ENCODE assay signal across 27 cellular contexts in the genomic region with DNA sequence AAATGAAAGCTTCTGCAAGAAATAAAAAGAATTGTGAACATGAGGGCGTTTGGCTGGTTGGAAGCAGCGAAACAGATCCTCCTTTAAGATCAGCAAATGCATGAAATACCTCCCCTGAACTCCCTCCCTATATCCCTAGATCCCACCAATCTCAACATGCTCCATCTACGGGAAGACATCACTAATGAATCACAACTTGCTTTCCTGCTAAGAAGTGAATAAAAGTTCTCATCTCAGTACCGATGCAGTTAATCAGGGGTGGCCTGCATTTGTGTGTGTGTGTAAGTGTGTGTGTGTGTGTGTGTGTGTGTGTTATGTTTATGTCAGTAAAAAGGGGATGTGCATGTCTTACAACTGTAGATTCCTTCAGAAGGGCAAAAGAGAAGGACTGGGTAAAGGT.
"Had no signal": no experiment of that assay in that cellular context is flagged by ENCODE, and none has a peak within 500 bp of the region (broad histone marks: within the 10 kb centered on the region; RNA-seq: fewer than 3 reads in every experiment).

No MANE protein-coding gene starts in this region.

- H3K36me3 ChIP-seq: stomach, suprapubic skin, thoracic aorta, thyroid gland, tibial artery, tibial nerve, transverse colon, upper lobe of left lung, upper lobe of right lung, uterus, vagina had no signal

- H3K4me3 ChIP-seq: stomach, suprapubic skin, testis, thoracic aorta, thyroid gland, tibial artery, tibial nerve, transverse colon, upper lobe of left lung, upper lobe of right lung, uterus, vagina had no signal

- H3K4me1 ChIP-seq: suprapubic skin, testis, thyroid gland, tibial artery, tibial nerve, transverse colon, upper lobe of left lung, upper lobe of right lung, uterus, vagina had no signal

- H3K27ac ChIP-seq: stomach, suprapubic skin, testis, thoracic aorta, thyroid gland, tibial artery, tibial nerve, transverse colon, upper lobe of left lung, upper lobe of right lung, uterus, vagina had no signal

- FAIRE-seq: urothelium cell line had no signal

- DNase-seq: stimulated activated CD4-positive, alpha-beta T cell treated with anti-CD3 and anti-CD28 coated beads, Interleukin-2, amount 100 ng/mL, for 48 hours; stimulated activated CD4-positive, alpha-beta T cell treated with anti-CD3 and anti-CD28 coated beads, Interleukin-4, amount 100 ng/mL, for 1 hour; stimulated activated CD4-positive, alpha-beta T cell treated with anti-CD3 and anti-CD28 coated beads, Interleukin-4, amount 100 ng/mL, for 24 hours; stimulated activated CD4-positive, alpha-beta T cell treated with anti-CD3 and anti-CD28 coated beads, Interleukin-4, amount 100 ng/mL, for 4 hours; stimulated activated CD8-positive, alpha-beta memory T cell treated with anti-CD3 and anti-CD28 coated beads, Interleukin-4, amount 100 ng/mL, for 48 hours; stimulated activated naive B cell treated with anti-CD40 and anti-IgM and Interleukin-4, amounts not matched to agents 10 μg/mL and 1 μg/mL and 100 μg/mL, for 72 hours; stimulated activated naive CD4-positive, alpha-beta T cell; stimulated activated naive CD4-positive, alpha-beta T cell treated with Interleukin-2 at 50 U/mL for 16 hours; stimulated activated naive CD8-positive, alpha-beta T cell treated with anti-CD3 and anti-CD28 coated beads, Interleukin-15, amount 100 ng/mL, for 72 hours; stimulated activated naive CD8-positive, alpha-beta T cell treated with anti-CD3 and anti-CD28 coated beads, Interleukin-15, Interleukin-2, amounts not matched to agents 100 U/mL and 50 U/mL, for 24 hours; stomach; substantia nigra; testis; thyroid gland; tibial artery; transverse colon; trophoblast cell; upper lobe of left lung; upper lobe of right lung; uterus had no signal

- H3K9me3 ChIP-seq: stomach, suprapubic skin, testis, thoracic aorta, thyroid gland, tibial artery, tibial nerve, transverse colon, upper lobe of left lung, upper lobe of right lung, uterus, vagina had no signal

- ATAC-seq: stimulated activated effector memory CD8-positive, alpha-beta T cell treated with anti-CD3 and anti-CD28 coated beads, Interleukin-12 subunit alpha, Interleukin-12 subunit beta, amount 100 ng/mL, for 72 hours; stimulated activated memory B cell treated with anti-CD40 and anti-IgM and Interleukin-4, amounts not matched to agents 10 μg/mL and 1 μg/mL and 100 μg/mL, for 72 hours; stimulated activated naive B cell treated with anti-CD40 and anti-IgM and Interleukin-4, amounts not matched to agents 10 μg/mL and 1 μg/mL and 100 μg/mL, for 72 hours; stimulated activated naive CD8-positive, alpha-beta T cell treated with anti-CD3 and anti-CD28 coated beads, Interleukin-15, amount 100 ng/mL, for 72 hours; stimulated activated naive CD8-positive, alpha-beta T cell treated with anti-CD3 and anti-CD28 coated beads, Interleukin-15, Interleukin-2, amounts not matched to agents 100 U/mL and 50 U/mL, for 24 hours; upper lobe of right lung had no signal

- H3K27me3 ChIP-seq: stomach, suprapubic skin, testis, thyroid gland, tibial artery, tibial nerve, transverse colon, upper lobe of left lung, upper lobe of right lung, uterus, vagina had no signal
